In the genomic region with DNA sequence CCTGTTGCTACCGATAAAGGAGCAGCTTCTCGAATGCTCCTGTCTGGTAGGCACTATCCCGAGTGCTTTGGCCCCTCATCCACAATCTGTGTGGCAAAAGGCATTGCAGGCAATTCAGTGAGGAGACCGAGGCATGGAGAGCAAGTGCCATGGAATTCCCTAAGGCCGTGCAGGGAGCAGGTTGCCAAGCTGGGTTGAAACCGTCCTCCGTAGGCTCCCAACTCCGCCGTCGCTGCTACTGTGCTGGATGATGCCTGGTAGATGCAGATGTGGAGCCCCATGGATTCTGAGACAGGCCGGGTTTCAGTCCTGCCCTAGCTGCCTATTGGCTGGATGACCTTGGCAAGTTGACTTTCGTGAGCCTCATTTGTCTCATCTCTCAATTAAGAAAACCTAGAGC, we compare ENCODE assay signal across 1 cellular context.
TF ChIP-seq lines count a peak whose summit lies in the region.

No MANE protein-coding gene starts in this region.

TF ChIP-seq in HCT116, 20 proteins besides CTCF, POLR2A, EP300 and RAD21 (continued from another document):
- TF ChIP-seq SIN3A (IDR thresholded peaks at IDR 0.05; ENCODE audit: low read depth) (no peak), POLR2AphosphoS5 (IDR thresholded peaks at IDR 0.05; ENCODE audit: low read depth, low read length) (no peak), FOSL1 (IDR thresholded peaks at IDR 0.05; ENCODE audit: low read depth) (no peak), EZH2phosphoT487 (IDR thresholded peaks at IDR 0.05; ENCODE audit: borderline replicate concordance) (no peak), ELF1 (IDR thresholded peaks at IDR 0.05; ENCODE audit: borderline replicate concordance, low read depth) (no peak), SRF (IDR thresholded peaks at IDR 0.05; ENCODE audit: low read depth) (no peak), YY1 (IDR thresholded peaks at IDR 0.05; ENCODE audit: extremely low read depth, insufficient replicate concordance, low read depth, low read length) (no peak), CBX3 (IDR thresholded peaks at IDR 0.05; ENCODE audit: low read depth) (no peak), EGR1 (IDR thresholded peaks at IDR 0.05; ENCODE audit: low read depth) (no peak), ZFX (IDR thresholded peaks at IDR 0.05) (no peak), TCF7L2 (IDR thresholded peaks at IDR 0.05; ENCODE audit: borderline replicate concordance, extremely low read depth, insufficient read depth, insufficient read length) (no peak)
- TF ChIP-seq, protein P1, sequence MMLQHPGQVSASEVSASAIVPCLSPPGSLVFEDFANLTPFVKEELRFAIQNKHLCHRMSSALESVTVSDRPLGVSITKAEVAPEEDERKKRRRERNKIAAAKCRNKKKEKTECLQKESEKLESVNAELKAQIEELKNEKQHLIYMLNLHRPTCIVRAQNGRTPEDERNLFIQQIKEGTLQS (IDR thresholded peaks at IDR 0.05) = no peak
- TF ChIP-seq, protein P2, sequence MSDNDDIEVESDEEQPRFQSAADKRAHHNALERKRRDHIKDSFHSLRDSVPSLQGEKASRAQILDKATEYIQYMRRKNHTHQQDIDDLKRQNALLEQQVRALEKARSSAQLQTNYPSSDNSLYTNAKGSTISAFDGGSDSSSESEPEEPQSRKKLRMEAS (IDR thresholded peaks at IDR 0.05) = no peak
